ENCODE assay signal across 8 cellular contexts in the genomic region with DNA sequence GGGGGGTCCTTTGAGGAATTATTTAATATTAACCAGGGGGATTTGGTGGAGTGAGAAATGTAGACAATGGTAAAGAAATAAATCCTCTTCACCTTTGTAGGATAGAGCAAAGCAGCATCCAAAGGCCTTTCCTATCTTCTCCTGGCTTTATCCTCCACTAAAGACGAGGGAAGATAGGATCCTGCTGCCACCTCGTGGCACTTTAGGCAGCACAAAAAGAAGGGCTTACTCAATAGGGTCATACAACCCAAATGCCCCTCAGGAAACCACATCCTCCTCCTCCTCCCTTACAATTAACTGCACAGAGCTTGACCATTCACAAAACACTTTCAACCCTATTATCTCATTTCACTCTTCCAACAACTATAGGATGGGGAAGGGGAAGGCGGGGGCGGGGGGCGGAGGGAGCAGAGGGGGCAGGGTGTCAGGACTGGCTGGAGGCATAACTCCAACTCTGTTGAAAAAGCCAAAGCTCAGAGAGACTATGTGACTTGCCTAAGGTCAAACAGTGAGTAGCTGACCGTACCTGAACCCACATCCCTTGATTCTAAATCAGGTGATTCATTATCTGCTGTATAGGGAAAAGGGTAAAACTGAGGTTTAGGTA. TPM values are rescaled to one million over a fixed set of nuclear protein-coding genes. Genes with fewer than 3 reads are reported as not detected.
DNase-seq lines count a peak whose midpoint lies in the region; ATAC-seq and TF ChIP-seq lines count a peak whose summit lies in the region.

No MANE protein-coding gene starts in this region.

- DNase-seq in Calu3 (peak; percentile 75), HPDE6-E6E7 (ENCODE audit: extremely low spot score) (peak; percentile 37), glomerular visceral epithelial cell (ENCODE audit: extremely low spot score) (peak; percentile 60), spleen (no peak), NCI-H226 (no peak), esophagus squamous epithelium (lab: John Stamatoyannopoulos, UW) (no peak)
- no peak for DNase-seq in activated CD4-positive, CD25-positive, alpha-beta regulatory T cell treated with anti-CD3 and anti-CD28 coated beads, Interleukin-2, amount 50 U/mL, for 72 hours

- no peaks in the 10 kb centered on the region for H3K27me3 ChIP-seq in spleen (replicated peaks in 1 of 7)
- no peaks in the 10 kb centered on the region for H3K27me3 ChIP-seq in esophagus squamous epithelium

- H3K27ac Mint-ChIP-seq in Calu3 (ENCODE audit: unreplicated experiment), result no peak overlapping the region

- H3K9me3 Mint-ChIP-seq in Calu3 (ENCODE audit: low read depth, unreplicated experiment), result no peaks in the 10 kb centered on the region

- intact Hi-C loops in Calu3 (cut with micrococcal nuclease; ENCODE audit: unreplicated experiment) (loop anchor here (1.0 to 10.0 kb wide), 3 partner anchors 43 to 193 kb away; no protein-coding TSS in a partner anchor), spleen (cut with DNase I; ENCODE audit: low total_unique reads) (loop anchor here (10.0 kb wide), 1 partner anchor 47 kb away; no protein-coding TSS in a partner anchor), esophagus squamous epithelium (cut with DNase I) (no loop called here)

- BruUV-seq in Calu3 (replicated peaks; lab: Mats Ljungman, UMichigan), result no TSS peak

- H3K4me1 ChIP-seq in spleen (no peaks in the 10 kb centered on the region), esophagus squamous epithelium (no peaks in the 10 kb centered on the region)

- peak; percentile 60 for TF ChIP-seq CTCF in Calu3 (IDR thresholded peaks at IDR 0.05; ENCODE audit: unreplicated experiment)
- TF ChIP-seq CTCF in spleen (IDR thresholded peaks at IDR 0.05 in 8 of 11, conservative IDR thresholded peaks at IDR 0.05 in 3 of 11), result peak in 7 of 11 experiments; percentile 27 to 52 (median 34)
- TF ChIP-seq CTCF in esophagus squamous epithelium (IDR thresholded peaks at IDR 0.05), result peak in 3 of 6 experiments; percentile 16 to 39 (median 25)

- H3K36me3 ChIP-seq in spleen (no peaks in the 10 kb centered on the region), esophagus squamous epithelium (no peaks in the 10 kb centered on the region)

- CTCF ChIA-PET in Calu3 (lab: Charles Lee), result interaction anchor here (0.7 to 2.2 kb wide), 5 partner anchors 11 to 193 kb away, joined by 3 to 24 read pairs (median 3); no protein-coding TSS in a partner anchor

- H3K4me3 ChIP-seq in spleen (no peak overlapping the region), esophagus squamous epithelium (no peak overlapping the region)

- no peak overlapping the region for H3K4me3 Mint-ChIP-seq in Calu3 (ENCODE audit: low read depth, unreplicated experiment)

- peaks cover 21% of the 10 kb centered on the region for H3K4me1 Mint-ChIP-seq in Calu3 (ENCODE audit: low read depth, unreplicated experiment)

- no peaks in the 10 kb centered on the region for H3K27me3 Mint-ChIP-seq in Calu3 (ENCODE audit: unreplicated experiment)

- H3K9me3 ChIP-seq in spleen (peaks cover 0 to 16% (median 13%) of the 10 kb centered on the region in 8 donors), esophagus squamous epithelium (no peaks in the 10 kb centered on the region)

- no peaks in the 10 kb centered on the region for H3K36me3 Mint-ChIP-seq in Calu3 (ENCODE audit: insufficient read depth, unreplicated experiment)

- H3K27ac ChIP-seq in spleen (no peak overlapping the region), esophagus squamous epithelium (no peak overlapping the region)

- peak; percentile 94 for ATAC-seq in SK-N-SH treated with all-trans-retinoic acid at 6 μM for 48 hours

- TF ChIP-seq POLR2A in spleen (IDR thresholded peaks at IDR 0.05) (no peak), esophagus squamous epithelium (IDR thresholded peaks at IDR 0.05) (no peak)

- 61 to 72% (median 66%) methylated on average over 6 of the region's 6 CpGs for WGBS in spleen, 5 donors
- 43 to 70% methylated on average over 4 to 6 of the region's 6 CpGs for WGBS in esophagus squamous epithelium, 2 donors

TF ChIP-seq in SK-N-SH treated with all-trans-retinoic acid at 6 μM for 48 hours, 23 proteins besides CTCF, POLR2A, EP300 and RAD21:
- TF ChIP-seq ESRRG (CRISPR knock-in tag; IDR thresholded peaks at IDR 0.05), result no peak
- no peak for TF ChIP-seq TCF4 (CRISPR knock-in tag; IDR thresholded peaks at IDR 0.05; ENCODE audit: borderline replicate concordance)
- TF ChIP-seq OSR1 (CRISPR knock-in tag; IDR thresholded peaks at IDR 0.05), result no peak
- TF ChIP-seq ZC3H10 (CRISPR knock-in tag; IDR thresholded peaks at IDR 0.05), result no peak
- TF ChIP-seq PATZ1 (CRISPR knock-in tag; IDR thresholded peaks at IDR 0.05; ENCODE audit: borderline replicate concordance), result no peak
- no peak for TF ChIP-seq RARB (CRISPR knock-in tag; IDR thresholded peaks at IDR 0.05)
- TF ChIP-seq SNAI2 (CRISPR knock-in tag; IDR thresholded peaks at IDR 0.05), result no peak
- TF ChIP-seq ARNTL (CRISPR knock-in tag; IDR thresholded peaks at IDR 0.05; ENCODE audit: borderline replicate concordance, low read depth), result no peak
- no peak for TF ChIP-seq ZNF565 (CRISPR knock-in tag; conservative IDR thresholded peaks at IDR 0.05; ENCODE audit: low read depth)
- TF ChIP-seq BACH2 (CRISPR knock-in tag; IDR thresholded peaks at IDR 0.05; ENCODE audit: borderline replicate concordance), result no peak

RNA-seq across cellular contexts. Expression of gene MYOT, which starts 45.4 kb away (rescaled TPM):
- not detected in 2 replicates for total RNA-seq in Calu3 (2022)
- total RNA-seq in spleen, result under 1 TPM in 4 of 7 donors, not detected in 3; 0.52 to 0.94 (median 0.68) TPM
- under 1 TPM; 0.27 to 0.90 (median 0.35) TPM for polyA plus RNA-seq in spleen
- total RNA-seq in esophagus squamous epithelium, result 1 to 10 TPM in 1 of 4 donors, under 1 TPM in 1, not detected in 2; 0.92 to 4.8 TPM

Comparison
In these comparisons a context has a peak if more than half of its experiments do, and no peak if none do; other contexts are left out.
1. DNase-seq: peak in Calu3 (single experiment), HPDE6-E6E7 (single experiment) and glomerular visceral epithelial cell (single experiment); none in spleen (single experiment), activated CD4-positive, CD25-positive, alpha-beta regulatory T cell treated with anti-CD3 and anti-CD28 coated beads, Interleukin-2, amount 50 U/mL, for 72 hours (single experiment), NCI-H226 (single experiment) and esophagus squamous epithelium (single experiment).